ENCODE assay signal across 18 cellular contexts in the genomic region with DNA sequence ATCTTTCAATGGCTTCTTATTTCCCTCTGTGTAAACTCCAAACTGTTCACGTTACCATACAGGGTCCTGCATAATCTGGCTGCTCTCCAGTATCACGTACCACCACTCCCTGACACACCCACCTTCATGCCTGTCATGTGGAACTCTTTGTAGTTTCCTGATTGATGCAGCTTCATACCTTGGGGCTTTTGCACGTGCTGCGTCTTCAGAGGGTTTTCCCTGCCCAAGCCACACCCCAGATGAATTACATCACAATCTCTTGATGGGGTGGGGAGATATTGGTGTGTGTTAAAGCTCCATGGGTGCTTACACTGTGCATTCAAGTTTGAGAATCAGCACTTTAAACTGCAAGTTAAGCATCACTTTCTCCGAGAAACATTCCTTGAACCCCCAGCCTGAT.
"Had no signal": no experiment of that assay in that cellular context is flagged by ENCODE, and none has a peak within 500 bp of the region (broad histone marks: within the 10 kb centered on the region; RNA-seq: fewer than 3 reads in every experiment).

No MANE protein-coding gene starts in this region.

- H3K9me3 Mint-ChIP-seq: stimulated activated effector memory CD8-positive, alpha-beta T cell treated with anti-CD3 and anti-CD28 coated beads, Interleukin-12 subunit alpha, Interleukin-12 subunit beta, amount 100 ng/mL, for 72 hours had no signal

- DNase-seq: cortex of kidney; dorsolateral prefrontal cortex; effector CD8-positive, alpha-beta T cell; foreskin melanocyte; heart left ventricle; hippocampal formation; occipital lobe; pancreas; right lobe of liver; stimulated activated CD4-positive, alpha-beta T cell treated with anti-CD3 and anti-CD28 coated beads, Interleukin-4, amount 100 ng/mL, for 1 hour; stimulated activated CD8-positive, alpha-beta memory T cell treated with anti-CD3 and anti-CD28 coated beads, Interleukin-4, amount 100 ng/mL, for 48 hours; stimulated activated naive CD8-positive, alpha-beta T cell treated with anti-CD3 and anti-CD28 coated beads, Interleukin-15, Interleukin-2, amounts not matched to agents 100 U/mL and 50 U/mL, for 24 hours; tibial artery; upper lobe of right lung had no signal

- H3K4me1 Mint-ChIP-seq: nephron; stimulated activated effector memory CD8-positive, alpha-beta T cell treated with anti-CD3 and anti-CD28 coated beads, Interleukin-12 subunit alpha, Interleukin-12 subunit beta, amount 100 ng/mL, for 72 hours had no signal

- ATAC-seq: pancreas; right lobe of liver; stimulated activated effector memory CD8-positive, alpha-beta T cell treated with anti-CD3 and anti-CD28 coated beads, Interleukin-12 subunit alpha, Interleukin-12 subunit beta, amount 100 ng/mL, for 72 hours; stimulated activated naive CD8-positive, alpha-beta T cell treated with anti-CD3 and anti-CD28 coated beads, Interleukin-15, Interleukin-2, amounts not matched to agents 100 U/mL and 50 U/mL, for 24 hours; upper lobe of right lung had no signal

- FAIRE-seq: pancreas had no signal

- H3K4me3 Mint-ChIP-seq: mesothelial cell of epicardium; nephron; stimulated activated effector memory CD8-positive, alpha-beta T cell treated with anti-CD3 and anti-CD28 coated beads, Interleukin-12 subunit alpha, Interleukin-12 subunit beta, amount 100 ng/mL, for 72 hours had no signal

- H3K36me3 Mint-ChIP-seq: mesothelial cell of epicardium; stimulated activated effector memory CD8-positive, alpha-beta T cell treated with anti-CD3 and anti-CD28 coated beads, Interleukin-12 subunit alpha, Interleukin-12 subunit beta, amount 100 ng/mL, for 72 hours had no signal

- H3K27ac Mint-ChIP-seq: mesothelial cell of epicardium; nephron; progenitor cell of endocrine pancreas; stimulated activated effector memory CD8-positive, alpha-beta T cell treated with anti-CD3 and anti-CD28 coated beads, Interleukin-12 subunit alpha, Interleukin-12 subunit beta, amount 100 ng/mL, for 72 hours had no signal
